Comparison of ENCODE assay signal across 16 cellular contexts in genomic region chr22:33659423-33659822, GRCh38.
A peak's percentile ranks its signal among the peaks of the same experiment; 100 is the strongest.
DNase-seq lines count a peak whose midpoint lies in the region; ATAC-seq and TF ChIP-seq lines count a peak whose summit lies in the region.
"Had no signal": no experiment of that assay in that cellular context is flagged by ENCODE, and none has a peak within 500 bp of the region (broad histone marks: within the 10 kb centered on the region; RNA-seq: fewer than 3 reads in every experiment).

No MANE protein-coding gene starts in this region.

- no peak for TF ChIP-seq CTCF in Peyer's patch (IDR thresholded peaks at IDR 0.05)

- no peak for TF ChIP-seq POLR2A in Peyer's patch (IDR thresholded peaks at IDR 0.05)

- H3K27me3 ChIP-seq in muscle layer of duodenum (ENCODE audit: low read depth, low read length), result no peaks in the 10 kb centered on the region
- H3K27me3 ChIP-seq in subcutaneous abdominal adipose tissue (ENCODE audit: control insufficient read depth in 5 of 5, insufficient read depth in 4 of 5, low read length in 5 of 5), result peaks cover 0 to 6% (median 0%) of the 10 kb centered on the region in 5 donors
- H3K27me3 ChIP-seq in Peyer's patch, result no peaks in the 10 kb centered on the region
- H3K27me3 ChIP-seq: colonic mucosa had no signal

- peak; percentile 26 for DNase-seq in GM03348 (ENCODE audit: low spot score)
- DNase-seq in fibroblast of peridontal ligament (ENCODE audit: extremely low read depth), result peak; percentile 5
- no peak for DNase-seq in NCI-H446 treated with DMSO at 0.1 percent for 48 hours (lab: John Stamatoyannopoulos, UW)
- no peak for DNase-seq in Peyer's patch
- DNase-seq: GF-D8; NCI-H2029; retina; stimulated activated CD4-positive, alpha-beta T cell treated with anti-CD3 and anti-CD28 coated beads, Interleukin-4, amount 100 ng/mL, for 1 hour; T-cell had no signal

- H3K4me1 ChIP-seq in muscle layer of duodenum (ENCODE audit: control insufficient read depth in 1 of 2, insufficient read depth in 2 of 2, low read length in 2 of 2) (peaks cover 0 to 16% of the 10 kb centered on the region in 2 donors), subcutaneous abdominal adipose tissue (ENCODE audit: control insufficient read depth in 5 of 5, insufficient read depth in 5 of 5, low read length in 5 of 5) (peaks cover 13 to 30% (median 24%) of the 10 kb centered on the region in 5 donors), Peyer's patch (no peaks in the 10 kb centered on the region)
- H3K4me1 ChIP-seq: colonic mucosa had no signal

- H3K36me3 ChIP-seq in muscle layer of duodenum (ENCODE audit: control insufficient read depth in 1 of 2, insufficient read depth in 2 of 2, low read length in 2 of 2), result peaks cover 0 to 6% of the 10 kb centered on the region in 2 donors
- H3K36me3 ChIP-seq in subcutaneous abdominal adipose tissue (ENCODE audit: control insufficient read depth in 5 of 5, insufficient read depth in 5 of 5, low read length in 5 of 5), result no peaks in the 10 kb centered on the region
- H3K36me3 ChIP-seq in Peyer's patch, result no peaks in the 10 kb centered on the region
- H3K36me3 ChIP-seq: colonic mucosa had no signal

- H3K4me3 ChIP-seq in muscle layer of duodenum (ENCODE audit: low read depth in 1 of 2, low read length in 2 of 2) (no peak overlapping the region), subcutaneous abdominal adipose tissue (ENCODE audit: low read depth in 1 of 5, low read length in 5 of 5) (no peak overlapping the region), Peyer's patch (no peak overlapping the region)
- H3K4me3 ChIP-seq: colonic mucosa had no signal

- peak overlapping the region; percentile 12 to 63 (median 49) for H3K9ac ChIP-seq in subcutaneous abdominal adipose tissue (ENCODE audit: low read length in 5 of 5)

- ATAC-seq in GM19395 (IDR thresholded peaks at IDR 0.05; ENCODE audit: unreplicated experiment), result no peak
- ATAC-seq in GM21526 (IDR thresholded peaks at IDR 0.05; ENCODE audit: low FRiP score, unreplicated experiment), result no peak
- ATAC-seq: HepG2, T-cell, WTC11 had no signal

- H3K27ac ChIP-seq in muscle layer of duodenum (ENCODE audit: low read length) (peak overlapping the region; percentile 57), subcutaneous abdominal adipose tissue (ENCODE audit: low read depth, low read length) (peak overlapping the region; percentile 94), Peyer's patch (no peak overlapping the region)
- H3K27ac ChIP-seq: colonic mucosa had no signal

- H3K9me3 ChIP-seq in muscle layer of duodenum (ENCODE audit: control insufficient read depth in 1 of 2, low read length in 2 of 2), result no peaks in the 10 kb centered on the region
- peaks cover 0 to 4% (median 0%) of the 10 kb centered on the region in 5 donors for H3K9me3 ChIP-seq in subcutaneous abdominal adipose tissue (ENCODE audit: control insufficient read depth in 5 of 5, low read length in 5 of 5)
- no peaks in the 10 kb centered on the region for H3K9me3 ChIP-seq in Peyer's patch
- H3K9me3 ChIP-seq: colonic mucosa had no signal

Comparison
In these comparisons a context has a peak if more than half of its experiments do, and no peak if none do; other contexts are left out.
1. DNase-seq: peak in GM03348 (single experiment) and fibroblast of peridontal ligament (single experiment); none in NCI-H446 treated with DMSO at 0.1 percent for 48 hours (single experiment) and Peyer's patch (0 of 3).
2. H3K27ac ChIP-seq: peak in muscle layer of duodenum (single experiment) and subcutaneous abdominal adipose tissue (single experiment); none in Peyer's patch (0 of 4).